Comparison of ENCODE assay signal across 18 cellular contexts in genomic region chr19:11485245-11485837, GRCh38. TPM values are rescaled to one million over a fixed set of nuclear protein-coding genes. Genes with fewer than 3 reads are reported as not detected.
A peak's percentile ranks its signal among the peaks of the same experiment; 100 is the strongest.
DNase-seq lines count a peak whose midpoint lies in the region; TF ChIP-seq lines count a peak whose summit lies in the region.
"Had no signal": no experiment of that assay in that cellular context is flagged by ENCODE, and none has a peak within 500 bp of the region (broad histone marks: within the 10 kb centered on the region; RNA-seq: fewer than 3 reads in every experiment).

No MANE protein-coding gene starts in this region.

- H3K36me3 Mint-ChIP-seq in activated naive CD4-positive, alpha-beta T cell treated with anti-CD3 and anti-CD28 coated beads, Interleukin-2, amount 50 U/mL, for 24 hours: peaks cover 8% of the 10 kb centered on the region
- peaks cover 2% of the 10 kb centered on the region for H3K36me3 Mint-ChIP-seq in IgD-negative memory B cell
- H3K36me3 Mint-ChIP-seq in endothelial cell (ENCODE audit: low read depth, unreplicated experiment): peaks cover 9% of the 10 kb centered on the region
- peaks cover 4% of the 10 kb centered on the region for H3K36me3 Mint-ChIP-seq in type B pancreatic cell

- H3K18ac ChIP-seq in trophoblast cell (ENCODE audit: low read length): no peak overlapping the region

- no peak overlapping the region for H2BK5ac ChIP-seq in trophoblast cell (ENCODE audit: low read depth, low read length, poor library complexity)

- H3K4me2 ChIP-seq in trophoblast cell (ENCODE audit: low read length) (no peak overlapping the region), mammary epithelial cell (ENCODE audit: insufficient read depth, low read depth, low read length) (no peak overlapping the region)

- peaks cover 10 to 11% of the 10 kb centered on the region in 2 experiments for H3K36me3 ChIP-seq in trophoblast cell (ENCODE audit: control insufficient read depth in 1 of 2, insufficient read depth in 2 of 2, low read length in 2 of 2)
- no peaks in the 10 kb centered on the region for H3K36me3 ChIP-seq in mammary epithelial cell (ENCODE audit: insufficient read depth, low read length)

- no peaks in the 10 kb centered on the region for H3K79me1 ChIP-seq in trophoblast cell (ENCODE audit: low read length)

- H3K4me3 Mint-ChIP-seq in activated naive CD4-positive, alpha-beta T cell treated with anti-CD3 and anti-CD28 coated beads, Interleukin-2, amount 50 U/mL, for 24 hours: peak overlapping the region; percentile 44
- H3K4me3 Mint-ChIP-seq in IgD-negative memory B cell (peak overlapping the region in 2 of 4 donors; percentile 13 to 46), endothelial cell (ENCODE audit: unreplicated experiment) (no peak overlapping the region), type B pancreatic cell (peak overlapping the region; percentile 36)

- dilution Hi-C loops in mammary epithelial cell (cut with HindIII; ENCODE audit: low sequenced_read_pairs): no loop called here

- no peak overlapping the region for H2AK5ac ChIP-seq in trophoblast cell (ENCODE audit: low read length)

- H3K4me1 ChIP-seq in trophoblast cell (ENCODE audit: control insufficient read depth in 1 of 2, insufficient read depth in 2 of 2, low read length in 2 of 2) (peaks cover 8 to 10% of the 10 kb centered on the region in 2 experiments), mammary epithelial cell (ENCODE audit: insufficient read depth, low read length) (peaks cover 9% of the 10 kb centered on the region)

- H4K20me1 ChIP-seq in mammary epithelial cell (ENCODE audit: insufficient read depth, low read length): no peaks in the 10 kb centered on the region

- H3K9me3 Mint-ChIP-seq in activated naive CD4-positive, alpha-beta T cell treated with anti-CD3 and anti-CD28 coated beads, Interleukin-2, amount 50 U/mL, for 24 hours: no peaks in the 10 kb centered on the region
- no peaks in the 10 kb centered on the region for H3K9me3 Mint-ChIP-seq in IgD-negative memory B cell
- H3K9me3 Mint-ChIP-seq in endothelial cell (ENCODE audit: unreplicated experiment): no peaks in the 10 kb centered on the region
- H3K9me3 Mint-ChIP-seq in type B pancreatic cell: no peaks in the 10 kb centered on the region

- H3K23ac ChIP-seq in trophoblast cell (ENCODE audit: low read length): no peak overlapping the region

- intact Hi-C loops in mammary epithelial cell (cut with micrococcal nuclease): no loop called here

- peaks cover 21% of the 10 kb centered on the region for H3K27me3 ChIP-seq in trophoblast cell (ENCODE audit: insufficient read depth, low read length)
- peaks cover 17% of the 10 kb centered on the region for H3K27me3 ChIP-seq in mammary epithelial cell (ENCODE audit: insufficient read depth, low read length)

- peaks cover 12% of the 10 kb centered on the region for H3K27me3 Mint-ChIP-seq in activated naive CD4-positive, alpha-beta T cell treated with anti-CD3 and anti-CD28 coated beads, Interleukin-2, amount 50 U/mL, for 24 hours
- H3K27me3 Mint-ChIP-seq in IgD-negative memory B cell: peaks cover 14% of the 10 kb centered on the region
- peaks cover 16% of the 10 kb centered on the region for H3K27me3 Mint-ChIP-seq in endothelial cell (ENCODE audit: unreplicated experiment)
- H3K27me3 Mint-ChIP-seq in type B pancreatic cell: peaks cover 27% of the 10 kb centered on the region

- no peak overlapping the region for H3K14ac ChIP-seq in trophoblast cell (ENCODE audit: low read length)

- H3K9me3 ChIP-seq in trophoblast cell (ENCODE audit: insufficient read depth, low read depth, low read length) (peaks cover 9% of the 10 kb centered on the region), mammary epithelial cell (replicated peaks; ENCODE audit: insufficient read depth, low read length) (no peaks in the 10 kb centered on the region)

- no peak overlapping the region for H2BK120ac ChIP-seq in trophoblast cell (ENCODE audit: insufficient read depth, low read length, poor library complexity)

- no peak overlapping the region for H4K91ac ChIP-seq in trophoblast cell (ENCODE audit: low read depth, low read length)

- H3K4ac ChIP-seq in trophoblast cell (ENCODE audit: low read depth, low read length): no peak overlapping the region

- no peak overlapping the region for H3K9ac ChIP-seq in trophoblast cell (ENCODE audit: low read length)
- H3K9ac ChIP-seq in mammary epithelial cell (ENCODE audit: insufficient read depth, low read length): no peak overlapping the region

- BruUV-seq in mammary epithelial cell (replicated peaks; lab: Mats Ljungman, UMichigan): no TSS peak

- H2AFZ ChIP-seq in trophoblast cell (ENCODE audit: insufficient read depth, low read length, poor library complexity): no peak overlapping the region
- H2AFZ ChIP-seq in mammary epithelial cell (ENCODE audit: low read depth, low read length): no peak overlapping the region

- H3K27ac ChIP-seq in trophoblast cell (ENCODE audit: low read depth, low read length): no peak overlapping the region
- H3K27ac ChIP-seq in mammary epithelial cell (ENCODE audit: insufficient read depth, low read depth, low read length): no peak overlapping the region
- H3K27ac ChIP-seq: SK-N-MC had no signal

- H3K4me3 ChIP-seq in trophoblast cell (ENCODE audit: low read depth, low read length) (no peak overlapping the region), mammary epithelial cell (replicated peaks in 1 of 3; ENCODE audit: insufficient read depth in 1 of 3, low read depth in 2 of 3, low read length in 3 of 3) (no peak overlapping the region)
- H3K4me3 ChIP-seq: SK-N-MC had no signal

- H3K79me2 ChIP-seq in trophoblast cell (ENCODE audit: control insufficient read depth, insufficient read depth, low read length, poor library complexity) (no peaks in the 10 kb centered on the region), mammary epithelial cell (ENCODE audit: insufficient read depth, low read length) (no peaks in the 10 kb centered on the region)

- no peak for DNase-seq in activated naive CD4-positive, alpha-beta T cell (lab: John Stamatoyannopoulos, UW)
- DNase-seq in endothelial cell (ENCODE audit: low spot score) (no peak), type B pancreatic cell (ENCODE audit: extremely low spot score, unreplicated experiment) (no peak), trophoblast cell (no peak), mammary epithelial cell (no peak)
- no peak for DNase-seq in stimulated activated CD4-positive, alpha-beta T cell treated with anti-CD3 and anti-CD28 coated beads, Interleukin-15, amount 100 ng/mL, for 24 hours
- DNase-seq: AML-193, DMS79 treated with DMSO at 0.1 percent for 48 hours, GDM1, NCI-H1436 treated with DMSO at 0.1 percent for 48 hours, NCI-H2081 treated with DMSO at 0.1 percent for 48 hours, NCI-H524 treated with DMSO at 0.1 percent for 48 hours, PC-3 had no signal

- H3K27ac Mint-ChIP-seq in activated naive CD4-positive, alpha-beta T cell treated with anti-CD3 and anti-CD28 coated beads, Interleukin-2, amount 50 U/mL, for 24 hours: no peak overlapping the region
- H3K27ac Mint-ChIP-seq in IgD-negative memory B cell: peak overlapping the region in 2 of 3 donors; percentile 80 to 82
- peak overlapping the region; percentile 32 for H3K27ac Mint-ChIP-seq in endothelial cell (ENCODE audit: unreplicated experiment)
- no peak overlapping the region for H3K27ac Mint-ChIP-seq in type B pancreatic cell

- in situ Hi-C loops in mammary epithelial cell (cut with MboI; ENCODE audit: low sequenced_read_pairs in 2 of 2): loop anchor here in 1 of 2 donors (25.0 kb wide), 2 partner anchors 198 to 348 kb away; partner anchors contain the start of gene TSPAN16

- H3K4me1 Mint-ChIP-seq in activated naive CD4-positive, alpha-beta T cell treated with anti-CD3 and anti-CD28 coated beads, Interleukin-2, amount 50 U/mL, for 24 hours: peaks cover 14% of the 10 kb centered on the region
- peaks cover 3 to 9% (median 4%) of the 10 kb centered on the region in 3 donors for H3K4me1 Mint-ChIP-seq in IgD-negative memory B cell
- peaks cover 3% of the 10 kb centered on the region for H3K4me1 Mint-ChIP-seq in endothelial cell (ENCODE audit: unreplicated experiment)
- peaks cover 4% of the 10 kb centered on the region for H3K4me1 Mint-ChIP-seq in type B pancreatic cell (ENCODE audit: unreplicated experiment)

- CTCF ChIA-PET in mammary epithelial cell (lab: Charles Lee; ENCODE audit: low non-redundant PET): interaction anchor here (0.6 kb wide), 2 partner anchors 155 to 197 kb away, joined by 3 read pairs; no protein-coding TSS in a partner anchor

- no CpG with 5 or more reads among the region's 13 CpGs for WGBS in trophoblast cell (ENCODE audit: extremely low coverage, insufficient coverage, insufficient read length)
- 96% methylated on average over 13 of the region's 13 CpGs for WGBS in mammary epithelial cell (ENCODE audit: low coverage, missing lambda C conversion rate)

- TF ChIP-seq CTCF in endothelial cell (IDR thresholded peaks at IDR 0.05; ENCODE audit: unreplicated experiment): no peak
- TF ChIP-seq CTCF in type B pancreatic cell (conservative IDR thresholded peaks at IDR 0.05): no peak
- no peak for TF ChIP-seq CTCF in mammary epithelial cell (conservative IDR thresholded peaks at IDR 0.05 in 1 of 2, IDR thresholded peaks at IDR 0.05 in 1 of 2; ENCODE audit: extremely low read depth in 1 of 2, insufficient read depth in 1 of 2, low read depth in 1 of 2, low read length in 2 of 2)

- H2BK12ac ChIP-seq in trophoblast cell (ENCODE audit: low read length): no peak overlapping the region

- H4K12ac ChIP-seq in trophoblast cell (ENCODE audit: low read depth, low read length): no peak overlapping the region

- no peak overlapping the region for H4K8ac ChIP-seq in trophoblast cell (ENCODE audit: low read depth, low read length)

RNA-seq across cellular contexts. Expression of gene ELAVL3, which starts 4.5 kb away (rescaled TPM):
- polyA plus RNA-seq in IgD-negative memory B cell: not detected
- 0.54 TPM for total RNA-seq in endothelial cell (ENCODE audit: unreplicated experiment)
- total RNA-seq in type B pancreatic cell (ENCODE audit: low replicate concordance): 1.7 and 3.3 TPM in 2 replicates
- polyA plus RNA-seq in trophoblast cell (2013): 0.07 and 0.10 TPM in 2 replicates
- not detected for total RNA-seq in mammary epithelial cell
- polyA plus RNA-seq in mammary epithelial cell: not detected
- polyA minus RNA-seq in mammary epithelial cell: not detected
- total RNA-seq: CD4-positive, alpha-beta memory T cell; HT1080; PC-3 had no signal
- polyA plus RNA-seq: CD4-positive, alpha-beta memory T cell had no signal

RNA-seq across cellular contexts. Expression of gene ZNF653, which starts 20.3 kb away (rescaled TPM):
- polyA plus RNA-seq in IgD-negative memory B cell: 4.3 TPM
- total RNA-seq in endothelial cell (ENCODE audit: unreplicated experiment): 7.7 TPM
- total RNA-seq in type B pancreatic cell (ENCODE audit: low replicate concordance): 11.5 and 13.4 TPM in 2 replicates
- polyA plus RNA-seq in trophoblast cell (2013): 5.9 and 6.1 TPM in 2 replicates
- 1 to 10 TPM; 5.2 to 6.2 TPM for total RNA-seq in mammary epithelial cell
- polyA plus RNA-seq in mammary epithelial cell: 10.1 TPM
- 41.1 TPM for polyA minus RNA-seq in mammary epithelial cell

RNA-seq across cellular contexts. Expression of gene ECSIT, which starts 43.6 kb away (rescaled TPM):
- 38.7 TPM for polyA plus RNA-seq in IgD-negative memory B cell
- total RNA-seq in endothelial cell (ENCODE audit: unreplicated experiment): 16.7 TPM
- 40.8 and 42.1 TPM in 2 replicates for total RNA-seq in type B pancreatic cell (ENCODE audit: low replicate concordance)
- polyA plus RNA-seq in trophoblast cell (2013): 20.3 and 22.0 TPM in 2 replicates
- 10 to 100 TPM; 13.7 to 16.8 TPM for total RNA-seq in mammary epithelial cell
- 28.5 TPM for polyA plus RNA-seq in mammary epithelial cell
- 23.6 TPM for polyA minus RNA-seq in mammary epithelial cell

RNA-seq across cellular contexts. Expression of gene PRKCSH, which starts 49.9 kb away (rescaled TPM):
- polyA plus RNA-seq in IgD-negative memory B cell (77.5 TPM), mammary epithelial cell (88.9 TPM)
- total RNA-seq in endothelial cell (ENCODE audit: unreplicated experiment) (466 TPM), type B pancreatic cell (ENCODE audit: low replicate concordance) (342 and 403 TPM in 2 replicates), mammary epithelial cell (100 to 1,000 TPM; 118 to 290 TPM)
- 250 TPM in 2 replicates for polyA plus RNA-seq in trophoblast cell (2013)
- 239 TPM for polyA minus RNA-seq in mammary epithelial cell

RNA-seq across cellular contexts. Expression of gene ODAD3, which starts 50.4 kb away (rescaled TPM):
- polyA plus RNA-seq in IgD-negative memory B cell (0.89 TPM), mammary epithelial cell (0.32 TPM)
- total RNA-seq in endothelial cell (ENCODE audit: unreplicated experiment) (0.64 TPM), type B pancreatic cell (ENCODE audit: low replicate concordance) (1.0 and 2.2 TPM in 2 replicates), mammary epithelial cell (1 to 10 TPM in 1 of 2 donors, under 1 TPM in 1; 0.17 to 1.1 TPM)
- polyA plus RNA-seq in trophoblast cell (2013): 0.18 and 0.42 TPM in 2 replicates
- not detected for polyA minus RNA-seq in mammary epithelial cell
- total RNA-seq: CD4-positive, alpha-beta memory T cell had no signal
- polyA plus RNA-seq: CD4-positive, alpha-beta memory T cell had no signal

Comparison
In these comparisons a context has a peak if more than half of its experiments do, and no peak if none do; other contexts are left out.
1. H3K27ac Mint-ChIP-seq: peak in IgD-negative memory B cell (2 of 3) and endothelial cell (single experiment); none in activated naive CD4-positive, alpha-beta T cell treated with anti-CD3 and anti-CD28 coated beads, Interleukin-2, amount 50 U/mL, for 24 hours (single experiment) and type B pancreatic cell (single experiment).